ENCODE assay signal across 21 cellular contexts in genomic region chr2:217743407-217743806, GRCh38.
"Had no signal": no experiment of that assay in that cellular context is flagged by ENCODE, and none has a peak within 500 bp of the region (broad histone marks: within the 10 kb centered on the region; RNA-seq: fewer than 3 reads in every experiment).

No MANE protein-coding gene starts in this region.

- H3K36me3 ChIP-seq: brain microvascular endothelial cell, esophagus squamous epithelium, heart left ventricle, lower lobe of right lung, prostate gland, tibial nerve, vagina had no signal

- H3K9me3 ChIP-seq: esophagus squamous epithelium, lower lobe of right lung, prostate gland, tibial nerve, vagina had no signal

- ATAC-seq: effector memory CD8-positive, alpha-beta T cell; lower lobe of right lung; naive thymus-derived CD4-positive, alpha-beta T cell; stimulated activated naive CD8-positive, alpha-beta T cell treated with anti-CD3 and anti-CD28 coated beads, Interleukin-15, Interleukin-2, amounts not matched to agents 100 U/mL and 50 U/mL, for 24 hours; T-helper 17 cell had no signal

- H3K4me1 ChIP-seq: prostate gland had no signal

- H3K4me3 Mint-ChIP-seq: activated T-helper 1 cell treated with anti-CD3 and anti-CD28 coated beads, Interleukin-12 subunit alpha, Interleukin-12 subunit beta, Interleukin-2, Interleukin-4 antibody, amounts not matched to agents 30 ng/mL and 10 ng/mL and 1 ng/mL, durations not matched to agents 14 hours and 24 hours and 36 hours; effector memory CD8-positive, alpha-beta T cell; naive thymus-derived CD4-positive, alpha-beta T cell; T-helper 17 cell had no signal

- H3K4me3 ChIP-seq: esophagus squamous epithelium, heart left ventricle, lower lobe of right lung, prostate gland, tibial nerve, vagina had no signal

- H3K9me3 Mint-ChIP-seq: activated T-helper 1 cell treated with anti-CD3 and anti-CD28 coated beads, Interleukin-12 subunit alpha, Interleukin-12 subunit beta, Interleukin-2, Interleukin-4 antibody, amounts not matched to agents 30 ng/mL and 10 ng/mL and 1 ng/mL, durations not matched to agents 14 hours and 24 hours and 36 hours; effector memory CD8-positive, alpha-beta T cell; naive thymus-derived CD4-positive, alpha-beta T cell had no signal

- DNase-seq: activated CD4-positive, alpha-beta T cell treated with anti-CD3 and anti-CD28 coated beads for 4 hours; activated CD4-positive, alpha-beta T cell treated with anti-CD3 and anti-CD28 coated beads, Interleukin-2, amount 50 U/mL, for 48 hours; activated CD4-positive, CD25-positive, alpha-beta regulatory T cell; activated gamma-delta T cell; activated naive CD4-positive, alpha-beta T cell treated with anti-CD3 and anti-CD28 coated beads, Interleukin-2, amount 50 U/mL, for 16 hours; brain microvascular endothelial cell; central memory CD4-positive, alpha-beta T cell; effector memory CD8-positive, alpha-beta T cell; esophagus squamous epithelium; kidney; lower lobe of right lung; naive thymus-derived CD4-positive, alpha-beta T cell; stimulated activated CD4-positive, alpha-beta T cell treated with anti-CD3 and anti-CD28 coated beads, Interleukin-4, amount 100 ng/mL, for 24 hours; stimulated activated naive CD8-positive, alpha-beta T cell treated with anti-CD3 and anti-CD28 coated beads, Interleukin-15, Interleukin-2, amounts not matched to agents 100 U/mL and 50 U/mL, for 24 hours; SW 1271; T-helper 17 cell had no signal

- H3K27ac Mint-ChIP-seq: activated T-helper 1 cell treated with anti-CD3 and anti-CD28 coated beads, Interleukin-12 subunit alpha, Interleukin-12 subunit beta, Interleukin-2, Interleukin-4 antibody, amounts not matched to agents 30 ng/mL and 10 ng/mL and 1 ng/mL, durations not matched to agents 14 hours and 24 hours and 36 hours; effector memory CD8-positive, alpha-beta T cell; naive thymus-derived CD4-positive, alpha-beta T cell; T-helper 17 cell had no signal

- H3K27me3 ChIP-seq: brain microvascular endothelial cell, esophagus squamous epithelium, heart left ventricle, tibial nerve, vagina had no signal

- H3K27ac ChIP-seq: brain microvascular endothelial cell, lower lobe of right lung, prostate gland, vagina had no signal
